7 cellular contexts compared by ENCODE assay signal in the genomic region with DNA sequence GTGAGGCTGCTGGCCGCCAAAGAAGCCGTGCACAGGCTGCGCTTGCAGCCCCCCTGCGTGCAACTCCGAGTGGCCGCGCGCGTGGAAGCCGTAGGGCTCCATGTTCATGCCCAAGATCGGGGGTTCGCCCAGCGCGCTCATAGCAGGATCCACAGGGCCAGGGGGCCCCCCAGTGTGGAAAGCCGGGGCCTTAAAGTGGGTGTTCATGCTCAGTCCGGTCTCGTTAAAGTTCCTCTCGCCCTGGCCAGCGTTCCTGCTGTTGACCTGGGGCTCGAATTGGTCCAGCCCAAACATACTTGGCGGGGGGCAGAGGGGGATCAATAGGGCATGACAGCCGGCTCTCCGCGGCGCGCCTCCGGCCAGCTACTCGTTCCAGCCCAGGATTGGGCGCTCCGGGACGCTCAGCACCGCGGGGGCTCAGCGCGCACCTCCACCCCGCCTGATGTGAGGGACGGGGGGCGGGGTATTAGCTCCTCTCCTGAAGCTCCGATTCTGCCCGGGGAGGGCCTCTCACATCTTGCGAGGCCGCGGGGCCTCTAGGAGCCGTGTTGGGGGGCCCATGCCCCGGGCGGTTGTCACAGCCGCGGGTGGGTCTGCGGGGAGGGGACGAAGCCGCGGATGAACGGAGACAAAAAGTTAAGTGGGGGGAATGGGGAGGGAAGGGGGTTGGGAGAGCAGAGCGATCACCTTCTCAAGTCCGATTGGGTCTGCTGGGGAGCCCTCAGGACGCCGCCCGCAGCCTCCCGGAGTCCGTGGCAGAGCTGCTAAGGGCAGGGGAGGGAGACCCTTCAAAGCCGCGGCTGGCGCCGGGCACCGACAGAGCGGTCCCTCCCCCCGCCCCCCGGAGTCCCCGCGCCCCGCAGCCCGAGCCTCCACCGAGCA. TPM values are rescaled to one million over a fixed set of nuclear protein-coding genes. Genes with fewer than 3 reads are reported as not detected.
DNase-seq lines count a peak whose midpoint lies in the region; ATAC-seq and TF ChIP-seq lines count a peak whose summit lies in the region.

No MANE protein-coding gene starts in this region.

- H3K36me3 Mint-ChIP-seq in immature natural killer cell, result no peaks in the 10 kb centered on the region

- no peaks in the 10 kb centered on the region for H3K9me3 Mint-ChIP-seq in immature natural killer cell

- H3K4me1 Mint-ChIP-seq in immature natural killer cell, result peaks cover 12 to 15% of the 10 kb centered on the region in 2 donors

- H3K27me3 ChIP-seq in HUES64 (ENCODE audit: insufficient read depth, low read length), result peaks cover 79% of the 10 kb centered on the region
- peaks cover 0 to 9% of the 10 kb centered on the region in 2 donors for H3K27me3 ChIP-seq in body of pancreas
- H3K27me3 ChIP-seq in subcutaneous abdominal adipose tissue (ENCODE audit: control insufficient read depth in 5 of 5, insufficient read depth in 4 of 5, low read length in 5 of 5), result peaks cover 0 to 7% (median 0%) of the 10 kb centered on the region in 5 donors

- no peak for DNase-seq in body of pancreas
- no peak for DNase-seq in immature natural killer cell
- no peak for DNase-seq in medulla oblongata (ENCODE audit: extremely low spot score)
- no peak for DNase-seq in globus pallidus (ENCODE audit: low spot score)
- no peak for DNase-seq in stimulated activated CD4-positive, alpha-beta T cell treated with anti-CD3 and anti-CD28 coated beads, Interleukin-4, amount 100 ng/mL, for 4 hours

- H3K27me3 Mint-ChIP-seq in immature natural killer cell (ENCODE audit: low read depth in 3 of 3), result peaks cover 0 to 12% (median 10%) of the 10 kb centered on the region in 3 donors

- WGBS in HUES64, result 1% methylated on average over 73 of the region's 73 CpGs
- WGBS in body of pancreas, 2 donors, result 4 to 7% methylated on average over 15 to 71 of the region's 73 CpGs

- H3K9me3 ChIP-seq in HUES64 (ENCODE audit: insufficient read depth, low read depth, low read length) (no peaks in the 10 kb centered on the region), body of pancreas (no peaks in the 10 kb centered on the region), subcutaneous abdominal adipose tissue (ENCODE audit: control insufficient read depth in 5 of 5, low read length in 5 of 5) (no peaks in the 10 kb centered on the region)

- H3K27ac ChIP-seq in HUES64 (ENCODE audit: low read depth, low read length) (no peak overlapping the region), body of pancreas (peak overlapping the region in 2 of 4 donors; percentile 8 to 46), subcutaneous abdominal adipose tissue (ENCODE audit: low read depth, low read length) (no peak overlapping the region)

- H3K4me1 ChIP-seq in HUES64 (ENCODE audit: insufficient read depth, low read length) (peaks cover 35% of the 10 kb centered on the region), body of pancreas (peaks cover 34% of the 10 kb centered on the region), subcutaneous abdominal adipose tissue (ENCODE audit: control insufficient read depth in 5 of 5, insufficient read depth in 5 of 5, low read length in 5 of 5) (peaks cover 1 to 71% (median 60%) of the 10 kb centered on the region in 5 donors)

- no peak for TF ChIP-seq CTCF in body of pancreas (IDR thresholded peaks at IDR 0.05)

- peak overlapping the region; percentile 25 to 88 (median 30) for H3K4me3 Mint-ChIP-seq in immature natural killer cell

- H3K27ac Mint-ChIP-seq in immature natural killer cell, result no peak overlapping the region

- no peak for TF ChIP-seq POLR2A in body of pancreas (IDR thresholded peaks at IDR 0.05)

- ATAC-seq in body of pancreas, result no peak

- no peaks in the 10 kb centered on the region for H3K36me3 ChIP-seq in HUES64 (ENCODE audit: insufficient read depth, low read length)
- no peaks in the 10 kb centered on the region for H3K36me3 ChIP-seq in body of pancreas (replicated peaks in 1 of 2; ENCODE audit: insufficient read depth in 1 of 2, low read depth in 2 of 2)
- H3K36me3 ChIP-seq in subcutaneous abdominal adipose tissue (ENCODE audit: control insufficient read depth in 5 of 5, insufficient read depth in 5 of 5, low read length in 5 of 5), result peaks cover 0 to 4% (median 0%) of the 10 kb centered on the region in 5 donors

- H3K9ac ChIP-seq in HUES64 (ENCODE audit: low read depth, low read length) (peak overlapping the region; percentile 70; the same call in 1 of the 2 replicates), subcutaneous abdominal adipose tissue (ENCODE audit: low read length in 5 of 5) (peak overlapping the region in 1 of 5 donors; percentile 68)

- H3K4me3 ChIP-seq in HUES64 (ENCODE audit: low read length) (peak overlapping the region; percentile 75), body of pancreas (peak overlapping the region; percentile 74 to 80), subcutaneous abdominal adipose tissue (ENCODE audit: low read depth in 1 of 5, low read length in 5 of 5) (peak overlapping the region; percentile 61 to 91 (median 77))

- intact Hi-C loops in body of pancreas (cut with DNase I), result loop anchor here (10.0 kb wide), 2 partner anchors 396 to 1046 kb away; no protein-coding TSS in a partner anchor

RNA-seq across cellular contexts. Expression of a gene that starts 1.1 kb away (rescaled TPM):
- polyA plus RNA-seq in HUES64 (2013, experiment 1 of 2), result 11.3 TPM
- 14.9 TPM for polyA plus RNA-seq in HUES64 (2013, experiment 2 of 2)
- 1 to 10 TPM; 1.0 to 5.6 TPM for total RNA-seq in body of pancreas
- under 1 TPM in 2 of 3 donors, not detected in 1; 0.03 to 0.14 TPM for polyA plus RNA-seq in immature natural killer cell
